ENCODE assay signal across 1 cellular context in genomic region chr10:97210576-97210975, GRCh38.
TF ChIP-seq lines count a peak whose summit lies in the region.

No MANE protein-coding gene starts in this region.

TF ChIP-seq in HepG2, 621 proteins besides CTCF, POLR2A, EP300 and RAD21 (continued from another document and continues in another):
- TF ChIP-seq USF2 (IDR thresholded peaks at IDR 0.05; ENCODE audit: low read depth, low read length) (peak; percentile 13; the same call in 1 of the 2 replicates), USF2 (CRISPR knock-in tag; IDR thresholded peaks at IDR 0.05; ENCODE audit: borderline replicate concordance) (no peak), AHR (CRISPR knock-in tag; IDR thresholded peaks at IDR 0.05) (no peak), TOPORS (CRISPR knock-in tag; IDR thresholded peaks at IDR 0.05) (no peak), PHB2 (IDR thresholded peaks at IDR 0.05; ENCODE audit: partially characterized antibody) (no peak), ZNF878 (CRISPR knock-in tag; IDR thresholded peaks at IDR 0.05) (no peak), TRIM22 (IDR thresholded peaks at IDR 0.05) (no peak), ZNF546 (CRISPR knock-in tag; conservative IDR thresholded peaks at IDR 0.05) (no peak), ZNF33A (CRISPR knock-in tag; IDR thresholded peaks at IDR 0.05; ENCODE audit: borderline replicate concordance) (no peak), PAWR (CRISPR knock-in tag; IDR thresholded peaks at IDR 0.05; ENCODE audit: borderline replicate concordance) (no peak), MEF2D (CRISPR knock-in tag; IDR thresholded peaks at IDR 0.05) (no peak), MIER2 (CRISPR knock-in tag; IDR thresholded peaks at IDR 0.05) (peak; percentile 78; the same call in 1 of the 2 replicates), KDM2A (CRISPR knock-in tag; IDR thresholded peaks at IDR 0.05; ENCODE audit: borderline replicate concordance, low read depth) (peak; percentile 40; the same call in 1 of the 2 replicates), ZNF407 (CRISPR knock-in tag; IDR thresholded peaks at IDR 0.05; ENCODE audit: not compliant biosample characterization) (no peak), CEBPB (IDR thresholded peaks at IDR 0.05; ENCODE audit: borderline replicate concordance, low read depth, low read length) (no peak), PRDM15 (CRISPR knock-in tag; IDR thresholded peaks at IDR 0.05) (no peak), REST (IDR thresholded peaks at IDR 0.05; ENCODE audit: borderline replicate concordance in 1 of 2, low read depth in 1 of 2, low read length in 2 of 2) (0 out of 4 replicates have a peak, but pooled peaks of 1 of the 2 experiments have one; percentile 10), SMC3 (IDR thresholded peaks at IDR 0.05; ENCODE audit: low read length) (peak; percentile 93), HMGXB3 (CRISPR knock-in tag; IDR thresholded peaks at IDR 0.05; ENCODE audit: borderline replicate concordance) (no peak), ZNF562 (CRISPR knock-in tag; IDR thresholded peaks at IDR 0.05; ENCODE audit: borderline replicate concordance) (no peak), ZBTB49 (CRISPR knock-in tag; IDR thresholded peaks at IDR 0.05; ENCODE audit: borderline replicate concordance) (no peak), BHLHE40 (IDR thresholded peaks at IDR 0.05; ENCODE audit: low read length) (peak; percentile 84)
